Comparison of ENCODE assay signal across 8 cellular contexts in genomic region chr12:47808574-47809380, GRCh38. TPM values are rescaled to one million over a fixed set of nuclear protein-coding genes. Genes with fewer than 3 reads are reported as not detected.
DNase-seq lines count a peak whose midpoint lies in the region; ATAC-seq and TF ChIP-seq lines count a peak whose summit lies in the region.

No MANE protein-coding gene starts in this region.

- H3K79me2 ChIP-seq in hepatocyte: peaks cover 94% of the 10 kb centered on the region

- H3K27me3 ChIP-seq in hepatocyte: no peaks in the 10 kb centered on the region

- no peak overlapping the region for H3K4me2 ChIP-seq in hepatocyte

- DNase-seq in Daoy (ENCODE audit: low read depth) (peak; percentile 77), NB4 (ENCODE audit: low read depth) (peak; percentile 88), hepatocyte (ENCODE audit: low spot score) (no peak), substantia nigra (lab: John Stamatoyannopoulos, UW) (no peak), T1000 (lab: John Stamatoyannopoulos, UW) (no peak), DMS79 (lab: John Stamatoyannopoulos, UW) (no peak)
- DNase-seq in activated naive CD4-positive, alpha-beta T cell treated with Interleukin-2 at 50 U/mL for 16 hours: peak; percentile 55

- H3K4me1 ChIP-seq in hepatocyte (ENCODE audit: insufficient read depth): peaks cover 64% of the 10 kb centered on the region

- no peak for ATAC-seq in GM18511 (IDR thresholded peaks at IDR 0.05; ENCODE audit: unreplicated experiment)

- no peaks in the 10 kb centered on the region for H3K36me3 ChIP-seq in hepatocyte (replicated peaks; ENCODE audit: insufficient read depth, low read depth)

- peaks cover 40% of the 10 kb centered on the region for H4K20me1 ChIP-seq in hepatocyte (ENCODE audit: insufficient read depth, poor library complexity, severe bottlenecking)

- H3K27ac ChIP-seq in hepatocyte (peak overlapping the region; percentile 62), substantia nigra (ENCODE audit: low read depth, low read length, poor library complexity, severe bottlenecking) (peak overlapping the region; percentile 38)

- TF ChIP-seq CTCF in NB4 (IDR thresholded peaks at IDR 0.05; ENCODE audit: low read depth, low read length) (peak; percentile 47), hepatocyte (IDR thresholded peaks at IDR 0.05; ENCODE audit: poor library complexity) (no peak)

- no peak overlapping the region for H3K4me3 ChIP-seq in NB4 (ENCODE audit: low read depth, low read length)
- no peak overlapping the region for H3K4me3 ChIP-seq in hepatocyte

- H3K9me3 ChIP-seq in hepatocyte (ENCODE audit: low read depth): no peaks in the 10 kb centered on the region

- WGBS in hepatocyte (ENCODE audit: low lambda C conversion rate, missing lambda C conversion rate): 86% methylated on average over 9 of the region's 9 CpGs

- no peak overlapping the region for H2AFZ ChIP-seq in hepatocyte

- no peak for TF ChIP-seq POLR2A in NB4 (IDR thresholded peaks at IDR 0.05; ENCODE audit: extremely low read depth, insufficient read length)

- H3K9me2 ChIP-seq in hepatocyte (replicated peaks; ENCODE audit: insufficient read depth): no peaks in the 10 kb centered on the region

RNA-seq across cellular contexts. Expression of gene HDAC7, which starts 10.9 kb away (rescaled TPM):
- 19.3 and 20.6 TPM in 2 replicates for total RNA-seq in Daoy (2014; rRNA removed; shearing (Covaris generic))
- 17.9 and 19.0 TPM in 2 replicates for total RNA-seq in hepatocyte
- polyA plus RNA-seq in hepatocyte: 41.2 and 45.5 TPM in 2 replicates

RNA-seq across cellular contexts. Expression of gene SLC48A1, which starts 35.7 kb away (rescaled TPM):
- total RNA-seq in Daoy (2014; rRNA removed; shearing (Covaris generic)): 2.3 and 4.6 TPM in 2 replicates
- total RNA-seq in hepatocyte: 11.2 and 13.0 TPM in 2 replicates
- polyA plus RNA-seq in hepatocyte: 20.2 and 22.6 TPM in 2 replicates

RNA-seq across cellular contexts. Expression of gene RAPGEF3, which starts 50.1 kb away (rescaled TPM):
- total RNA-seq in Daoy (2014; rRNA removed; shearing (Covaris generic)): 0.83 and 1.4 TPM in 2 replicates
- 1.0 and 2.6 TPM in 2 replicates for total RNA-seq in hepatocyte
- polyA plus RNA-seq in hepatocyte: 1.6 and 2.1 TPM in 2 replicates

Comparison
In these comparisons a context has a peak if more than half of its experiments do, and no peak if none do; other contexts are left out.
1. DNase-seq: peak in Daoy (single experiment), NB4 (single experiment) and activated naive CD4-positive, alpha-beta T cell treated with Interleukin-2 at 50 U/mL for 16 hours (single experiment); none in hepatocyte (single experiment), substantia nigra (0 of 49), T1000 (single experiment) and DMS79 (single experiment).